In the genomic region with DNA sequence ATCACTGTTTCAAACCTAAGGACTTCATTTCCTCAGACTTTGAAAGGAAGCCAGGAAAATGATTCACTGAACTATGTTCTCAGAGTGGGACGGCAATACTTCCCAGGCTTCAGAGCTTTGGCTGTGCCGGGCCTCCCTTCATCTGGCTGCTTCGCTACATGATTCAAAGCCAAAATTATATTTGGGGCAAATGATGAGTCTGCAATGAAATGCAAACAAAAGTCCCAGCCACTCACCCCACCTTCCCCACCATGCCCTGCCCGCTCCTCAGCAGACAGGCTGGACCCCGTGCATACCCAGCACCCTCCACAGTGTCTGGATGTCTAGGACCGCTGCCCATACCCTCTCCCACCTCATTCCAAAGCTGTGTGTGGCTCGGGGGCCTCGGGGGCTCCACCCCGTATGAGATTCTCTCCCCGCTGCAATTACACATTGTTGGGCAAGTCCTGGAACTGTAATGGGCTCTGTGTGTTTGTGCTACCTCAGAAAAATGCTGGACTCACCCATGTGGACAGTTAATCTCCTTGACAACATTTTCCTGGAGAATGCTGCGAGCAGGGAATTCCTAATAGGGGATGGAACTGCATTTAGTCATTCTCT, we compare ENCODE assay signal across 11 cellular contexts. TPM values are rescaled to one million over a fixed set of nuclear protein-coding genes. Genes with fewer than 3 reads are reported as not detected.
DNase-seq lines count a peak whose midpoint lies in the region; ATAC-seq and TF ChIP-seq lines count a peak whose summit lies in the region.
"Had no signal": no experiment of that assay in that cellular context is flagged by ENCODE, and none has a peak within 500 bp of the region (broad histone marks: within the 10 kb centered on the region; RNA-seq: fewer than 3 reads in every experiment).

No MANE protein-coding gene starts in this region.

- 60% methylated on average over 11 of the region's 11 CpGs for WGBS in mesenchymal stem cell

- H3K36me3 Mint-ChIP-seq in type B pancreatic cell, result no peaks in the 10 kb centered on the region
- H3K36me3 Mint-ChIP-seq in activated CD8-positive, alpha-beta T cell treated with anti-CD3 and anti-CD28 coated beads for 36 hours (ENCODE audit: low read depth), result peaks cover 21% of the 10 kb centered on the region

- no peak overlapping the region for H3K9ac ChIP-seq in colonic mucosa (ENCODE audit: low read depth in 2 of 2, low read length in 2 of 2)
- peak overlapping the region; percentile 86 for H3K9ac ChIP-seq in mesenchymal stem cell (ENCODE audit: low read length)

- H3K4me3 ChIP-seq in colonic mucosa (no peak overlapping the region), mesenchymal stem cell (ENCODE audit: insufficient read depth in 1 of 2, low read depth in 1 of 2, low read length in 2 of 2) (peak overlapping the region in 1 of 2 experiments; percentile 71)

- DNase-seq in HS-5 (ENCODE audit: low read depth) (peak; percentile 68), colonic mucosa (no peak), mesenchymal stem cell (peak; percentile 64), superior temporal gyrus (ENCODE audit: extremely low spot score) (peak; percentile 50), type B pancreatic cell (ENCODE audit: extremely low spot score, unreplicated experiment) (no peak), NCI-H2029 (lab: John Stamatoyannopoulos, UW) (no peak)
- no peak for DNase-seq in activated CD8-positive, alpha-beta T cell treated with anti-CD3 and anti-CD28 coated beads for 36 hours
- DNase-seq: NCI-H1048; nucleus accumbens; stimulated activated naive CD4-positive, alpha-beta T cell had no signal

- H3K27ac ChIP-seq in colonic mucosa (peak overlapping the region; percentile 44), mesenchymal stem cell (ENCODE audit: low read length, poor library complexity, severe bottlenecking) (peak overlapping the region; percentile 79)

- peaks cover 28% of the 10 kb centered on the region for H3K79me1 ChIP-seq in mesenchymal stem cell (replicated peaks; ENCODE audit: low read length, poor library complexity, severe bottlenecking)

- H3K4me3 Mint-ChIP-seq in type B pancreatic cell, result no peak overlapping the region
- H3K4me3 Mint-ChIP-seq in activated CD8-positive, alpha-beta T cell treated with anti-CD3 and anti-CD28 coated beads for 36 hours, result no peak overlapping the region

- no peak overlapping the region for H3K27ac Mint-ChIP-seq in type B pancreatic cell
- H3K27ac Mint-ChIP-seq in activated CD8-positive, alpha-beta T cell treated with anti-CD3 and anti-CD28 coated beads for 36 hours, result no peak overlapping the region

- intact Hi-C loops in colonic mucosa (cut with DNase I), result no loop called here
- intact Hi-C loops in activated CD8-positive, alpha-beta T cell treated with anti-CD3 and anti-CD28 coated beads for 36 hours (cut with micrococcal nuclease), result no loop called here

- no peak overlapping the region for H2BK12ac ChIP-seq in mesenchymal stem cell (ENCODE audit: low read length in 2 of 2)

- TF ChIP-seq CTCF in colonic mucosa (IDR thresholded peaks at IDR 0.05), result no peak
- no peak for TF ChIP-seq CTCF in type B pancreatic cell (conservative IDR thresholded peaks at IDR 0.05)
- TF ChIP-seq CTCF in activated CD8-positive, alpha-beta T cell treated with anti-CD3 and anti-CD28 coated beads for 36 hours (IDR thresholded peaks at IDR 0.05), result no peak

- H3K4me1 Mint-ChIP-seq in type B pancreatic cell (ENCODE audit: unreplicated experiment), result peaks cover 13% of the 10 kb centered on the region
- H3K4me1 Mint-ChIP-seq in activated CD8-positive, alpha-beta T cell treated with anti-CD3 and anti-CD28 coated beads for 36 hours (ENCODE audit: low read depth), result peaks cover 27% of the 10 kb centered on the region

- no peak overlapping the region for H2BK5ac ChIP-seq in mesenchymal stem cell (ENCODE audit: low read depth, low read length, poor library complexity, severe bottlenecking)

- H3K27me3 ChIP-seq in colonic mucosa, result no peaks in the 10 kb centered on the region
- H3K27me3 ChIP-seq in mesenchymal stem cell (ENCODE audit: control insufficient read depth in 1 of 2, insufficient read depth in 1 of 2, low read length in 2 of 2), result no peaks in the 10 kb centered on the region

- POLR2A ChIA-PET in activated CD8-positive, alpha-beta T cell treated with anti-CD3 and anti-CD28 coated beads for 36 hours (lab: Charles Lee), result no interaction called here

- no peak overlapping the region for H2AFZ ChIP-seq in mesenchymal stem cell (ENCODE audit: low read depth, low read length)

- no peaks in the 10 kb centered on the region for H3K9me3 Mint-ChIP-seq in type B pancreatic cell
- H3K9me3 Mint-ChIP-seq in activated CD8-positive, alpha-beta T cell treated with anti-CD3 and anti-CD28 coated beads for 36 hours, result peaks cover 16% of the 10 kb centered on the region

- no peak overlapping the region for H4K8ac ChIP-seq in mesenchymal stem cell (ENCODE audit: low read length)

- H3K27me3 Mint-ChIP-seq in type B pancreatic cell, result peaks cover 3% of the 10 kb centered on the region
- H3K27me3 Mint-ChIP-seq in activated CD8-positive, alpha-beta T cell treated with anti-CD3 and anti-CD28 coated beads for 36 hours, result no peaks in the 10 kb centered on the region

- H2AK5ac ChIP-seq in mesenchymal stem cell (ENCODE audit: low read length, severe bottlenecking), result no peak overlapping the region

- ATAC-seq in HG02623 (IDR thresholded peaks at IDR 0.05; ENCODE audit: unreplicated experiment), result no peak
- no peak for ATAC-seq in activated CD8-positive, alpha-beta T cell treated with anti-CD3 and anti-CD28 coated beads for 36 hours

- no peaks in the 10 kb centered on the region for H3K9me3 ChIP-seq in colonic mucosa
- H3K9me3 ChIP-seq in mesenchymal stem cell (ENCODE audit: control insufficient read depth, low read length), result no peaks in the 10 kb centered on the region

- H2BK15ac ChIP-seq in mesenchymal stem cell (ENCODE audit: low read depth, poor library complexity, severe bottlenecking), result no peak overlapping the region

- no peak overlapping the region for H3K18ac ChIP-seq in mesenchymal stem cell (ENCODE audit: low read depth in 1 of 2, low read length in 2 of 2)

- H3K23ac ChIP-seq in mesenchymal stem cell (ENCODE audit: low read length in 2 of 2), result no peak overlapping the region

- no peak overlapping the region for H2BK120ac ChIP-seq in mesenchymal stem cell (ENCODE audit: low read depth, low read length)

- no peak overlapping the region for H3K14ac ChIP-seq in mesenchymal stem cell (ENCODE audit: low read length in 2 of 2)

- H3K4ac ChIP-seq in mesenchymal stem cell (ENCODE audit: low read depth in 1 of 2, low read length in 2 of 2), result no peak overlapping the region

- H3K4me1 ChIP-seq in colonic mucosa, result no peaks in the 10 kb centered on the region
- H3K4me1 ChIP-seq in mesenchymal stem cell (ENCODE audit: control insufficient read depth, insufficient read depth, low read depth, low read length), result peaks cover 15% of the 10 kb centered on the region

- no peak overlapping the region for H4K91ac ChIP-seq in mesenchymal stem cell (ENCODE audit: low read length)

- CTCF ChIA-PET in activated CD8-positive, alpha-beta T cell treated with anti-CD3 and anti-CD28 coated beads for 36 hours (lab: Charles Lee), result no interaction called here

- H3K36me3 ChIP-seq in colonic mucosa (no peaks in the 10 kb centered on the region), mesenchymal stem cell (ENCODE audit: control insufficient read depth in 1 of 2, insufficient read depth in 2 of 2, low read depth in 1 of 2, low read length in 2 of 2) (peaks cover 0 to 4% of the 10 kb centered on the region in 2 experiments)

- peak overlapping the region; percentile 26 for H3K4me2 ChIP-seq in mesenchymal stem cell (ENCODE audit: low read length, poor library complexity, severe bottlenecking)

RNA-seq across cellular contexts. Expression of gene ATP10A, which starts 32.2 kb away (rescaled TPM):
- total RNA-seq in colonic mucosa, result 1 to 10 TPM in 1 of 2 donors, under 1 TPM in 1; 0.89 to 1.0 TPM
- polyA plus RNA-seq in mesenchymal stem cell (2013, experiment 1 of 2), result 0.04 TPM
- polyA plus RNA-seq in mesenchymal stem cell (2013, experiment 2 of 2), result 0.03 TPM
- total RNA-seq in type B pancreatic cell (ENCODE audit: low replicate concordance), result 1.9 and 2.6 TPM in 2 replicates
- 10 to 100 TPM; 17.8 to 21.0 TPM for total RNA-seq in activated CD8-positive, alpha-beta T cell treated with anti-CD3 and anti-CD28 coated beads for 36 hours

Comparison
In these comparisons a context has a peak if more than half of its experiments do, and no peak if none do; other contexts are left out.
1. DNase-seq: peak in HS-5 (single experiment), mesenchymal stem cell (single experiment) and superior temporal gyrus (single experiment); none in colonic mucosa (single experiment), type B pancreatic cell (single experiment), activated CD8-positive, alpha-beta T cell treated with anti-CD3 and anti-CD28 coated beads for 36 hours (single experiment) and NCI-H2029 (single experiment).